Comparison of ENCODE assay signal across 20 cellular contexts in genomic region chr18:2797951-2798350, GRCh38. TPM values are rescaled to one million over a fixed set of nuclear protein-coding genes. Genes with fewer than 3 reads are reported as not detected.
A peak's percentile ranks its signal among the peaks of the same experiment; 100 is the strongest.
DNase-seq lines count a peak whose midpoint lies in the region; ATAC-seq and TF ChIP-seq lines count a peak whose summit lies in the region.
"Had no signal": no experiment of that assay in that cellular context is flagged by ENCODE, and none has a peak within 500 bp of the region (broad histone marks: within the 10 kb centered on the region; RNA-seq: fewer than 3 reads in every experiment).

No MANE protein-coding gene starts in this region.

- intact Hi-C loops in psoas muscle (cut with DNase I) = no loop called here

- WGBS in psoas muscle, 3 donors = 89 to 100% (median 89%) methylated on average over 1 of the region's 1 CpG

- no peak overlapping the region for H3K27ac ChIP-seq in psoas muscle
- H3K27ac ChIP-seq: epithelial cell of prostate, right atrium auricular region, WERI-Rb-1 had no signal

- H3K4me1 ChIP-seq in psoas muscle = no peaks in the 10 kb centered on the region
- H3K4me1 ChIP-seq: right atrium auricular region had no signal

- H3K36me3 Mint-ChIP-seq in activated T-helper 17 cell treated with anti-CD3 and anti-CD28 coated beads, Interleukin-2, amount 50 U/mL, for 72 hours (ENCODE audit: low read depth) = peaks cover 95% of the 10 kb centered on the region

- H3K4me1 Mint-ChIP-seq in activated T-helper 17 cell treated with anti-CD3 and anti-CD28 coated beads, Interleukin-2, amount 50 U/mL, for 72 hours = peaks cover 10% of the 10 kb centered on the region
- H3K4me1 Mint-ChIP-seq: activated naive CD4-positive, alpha-beta T cell treated with anti-CD3 and anti-CD28 coated beads, Interleukin-2, amount 10 ng/mL, durations not matched to agents 7 days and 5 days; neural crest cell had no signal

- no peaks in the 10 kb centered on the region for H3K27me3 Mint-ChIP-seq in activated T-helper 17 cell treated with anti-CD3 and anti-CD28 coated beads, Interleukin-2, amount 50 U/mL, for 72 hours
- H3K27me3 Mint-ChIP-seq: activated naive CD4-positive, alpha-beta T cell treated with anti-CD3 and anti-CD28 coated beads, Interleukin-2, amount 10 ng/mL, durations not matched to agents 7 days and 5 days had no signal

- H3K4me3 Mint-ChIP-seq in activated T-helper 17 cell treated with anti-CD3 and anti-CD28 coated beads, Interleukin-2, amount 50 U/mL, for 72 hours = no peak overlapping the region
- H3K4me3 Mint-ChIP-seq: activated naive CD4-positive, alpha-beta T cell treated with anti-CD3 and anti-CD28 coated beads, Interleukin-2, amount 10 ng/mL, durations not matched to agents 7 days and 5 days; immature natural killer cell; neural crest cell had no signal

- ATAC-seq in GM18502 (IDR thresholded peaks at IDR 0.05; ENCODE audit: poor library complexity, unreplicated experiment) = peak; percentile 82
- peak; percentile 69 for ATAC-seq in HG02885 (IDR thresholded peaks at IDR 0.05; ENCODE audit: poor library complexity, unreplicated experiment)
- ATAC-seq in activated T-helper 17 cell treated with anti-CD3 and anti-CD28 coated beads, Interleukin-2, amount 50 U/mL, for 72 hours (replicated peaks) = no peak
- no peak for ATAC-seq in psoas muscle

- peak; percentile 8 for DNase-seq in GM20000 (ENCODE audit: low spot score)
- DNase-seq in C1 segment of cervical spinal cord (lab: John Stamatoyannopoulos, UW) = no peak
- no peak for DNase-seq in foreskin fibroblast
- DNase-seq in stimulated activated CD4-positive, alpha-beta T cell treated with anti-CD3 and anti-CD28 coated beads, Interleukin-4, amount 100 ng/mL, for 24 hours = no peak
- no peak for DNase-seq in psoas muscle
- DNase-seq: activated naive CD4-positive, alpha-beta T cell treated with anti-CD3 and anti-CD28 coated beads, Interleukin-2, amount 10 ng/mL, durations not matched to agents 7 days and 5 days; AML-193; DMS 273 treated with DMSO at 0.1 percent for 48 hours; immature natural killer cell; mammary epithelial cell; NCI-H1048; NCI-H774; substantia nigra; WERI-Rb-1 had no signal

- H3K36me3 ChIP-seq in psoas muscle (ENCODE audit: insufficient read depth in 1 of 2, low read depth in 1 of 2) = peaks cover 2 to 76% of the 10 kb centered on the region in 2 donors

- H3K27me3 ChIP-seq in psoas muscle (ENCODE audit: insufficient read depth in 3 of 3, low read length in 2 of 3) = no peaks in the 10 kb centered on the region
- H3K27me3 ChIP-seq: right atrium auricular region had no signal

- peak overlapping the region; percentile 32 for H3K27ac Mint-ChIP-seq in activated T-helper 17 cell treated with anti-CD3 and anti-CD28 coated beads, Interleukin-2, amount 50 U/mL, for 72 hours
- H3K27ac Mint-ChIP-seq: activated naive CD4-positive, alpha-beta T cell treated with anti-CD3 and anti-CD28 coated beads, Interleukin-2, amount 10 ng/mL, durations not matched to agents 7 days and 5 days had no signal

- TF ChIP-seq CTCF in GM20000 (IDR thresholded peaks at IDR 0.05; ENCODE audit: extremely low read depth, missing control alignments) = no peak
- TF ChIP-seq CTCF in foreskin fibroblast (IDR thresholded peaks at IDR 0.05; ENCODE audit: low read depth, low read length) = no peak
- TF ChIP-seq CTCF in psoas muscle (IDR thresholded peaks at IDR 0.05) = no peak

- H3K9me3 Mint-ChIP-seq in activated T-helper 17 cell treated with anti-CD3 and anti-CD28 coated beads, Interleukin-2, amount 50 U/mL, for 72 hours = no peaks in the 10 kb centered on the region
- H3K9me3 Mint-ChIP-seq: activated naive CD4-positive, alpha-beta T cell treated with anti-CD3 and anti-CD28 coated beads, Interleukin-2, amount 10 ng/mL, durations not matched to agents 7 days and 5 days; immature natural killer cell; neural crest cell had no signal

- H3K4me3 ChIP-seq in foreskin fibroblast (ENCODE audit: low read depth in 1 of 2, low read length in 2 of 2) (no peak overlapping the region), psoas muscle (no peak overlapping the region)
- H3K4me3 ChIP-seq: right atrium auricular region had no signal

- H3K9me3 ChIP-seq in psoas muscle = no peaks in the 10 kb centered on the region
- H3K9me3 ChIP-seq: right atrium auricular region had no signal

RNA-seq across cellular contexts. Expression of gene EMILIN2, which starts 48.9 kb away (rescaled TPM):
- total RNA-seq in activated T-helper 17 cell treated with anti-CD3 and anti-CD28 coated beads, Interleukin-2, amount 50 U/mL, for 72 hours = 10 to 100 TPM; 20.7 to 28.8 TPM
- total RNA-seq in psoas muscle = 1 to 10 TPM; 1.8 to 2.9 (median 2.5) TPM
- 1 to 10 TPM in 2 of 3 donors, under 1 TPM in 1; 0.65 to 2.5 (median 1.0) TPM for polyA plus RNA-seq in psoas muscle

Comparison
In these comparisons a context has a peak if more than half of its experiments do, and no peak if none do; other contexts are left out.
1. ATAC-seq: peak in GM18502 (single experiment) and HG02885 (single experiment); none in activated T-helper 17 cell treated with anti-CD3 and anti-CD28 coated beads, Interleukin-2, amount 50 U/mL, for 72 hours (single experiment) and psoas muscle (0 of 4).
2. RNA of gene EMILIN2, which starts 48.9 kb away (total RNA-seq): 20.7 to 28.8 TPM in activated T-helper 17 cell treated with anti-CD3 and anti-CD28 coated beads, Interleukin-2, amount 50 U/mL, for 72 hours; 1.8 to 2.9 TPM in psoas muscle; every median in the first group is over 4 times any median in the second.